In genomic region chr1:241751524-241751923, GRCh38 we compare ENCODE assay signal across 7 cellular contexts.
"Had no signal": no experiment of that assay in that cellular context is flagged by ENCODE, and none has a peak within 500 bp of the region (broad histone marks: within the 10 kb centered on the region; RNA-seq: fewer than 3 reads in every experiment).

No MANE protein-coding gene starts in this region.

- ATAC-seq: HepG2 had no signal

- H3K27ac ChIP-seq: GM23248, HL-60 had no signal

- DNase-seq: GM23248, GOT3, H7, KG1 had no signal

- H3K36me3 ChIP-seq: HAP-1 had no signal

- H3K4me3 ChIP-seq: GM23248, HAP-1 had no signal
